Comparison of ENCODE assay signal across 1 cellular context in genomic region chr2:85929096-85930044, GRCh38.
TF ChIP-seq lines count a peak whose summit lies in the region.

No MANE protein-coding gene starts in this region.

TF ChIP-seq in GM23338, 12 proteins besides CTCF, POLR2A, EP300 and RAD21:
- TF ChIP-seq ZNF462 (CRISPR knock-in tag; IDR thresholded peaks at IDR 0.05) (no peak), REST (IDR thresholded peaks at IDR 0.05; ENCODE audit: unreplicated experiment) (no peak), CREB1 (CRISPR knock-in tag; IDR thresholded peaks at IDR 0.05; ENCODE audit: low read depth) (no peak), NANOG (IDR thresholded peaks at IDR 0.05; ENCODE audit: borderline replicate concordance) (no peak), JUNB (IDR thresholded peaks at IDR 0.05; ENCODE audit: unreplicated experiment) (no peak), POLR2AphosphoS5 (IDR thresholded peaks at IDR 0.05; ENCODE audit: low read depth) (no peak), EZH2phosphoT487 (IDR thresholded peaks at IDR 0.05; ENCODE audit: unreplicated experiment) (no peak), EZH2 (IDR thresholded peaks at IDR 0.05; ENCODE audit: low read depth, unreplicated experiment) (no peak), ETS1 (IDR thresholded peaks at IDR 0.05) (no peak)
